20 cellular contexts compared by ENCODE assay signal in genomic region chr3:65833761-65834505, GRCh38.
DNase-seq lines count a peak whose midpoint lies in the region; ATAC-seq, FAIRE-seq and TF ChIP-seq lines count a peak whose summit lies in the region.
"Had no signal": no experiment of that assay in that cellular context is flagged by ENCODE, and none has a peak within 500 bp of the region (broad histone marks: within the 10 kb centered on the region; RNA-seq: fewer than 3 reads in every experiment).

No MANE protein-coding gene starts in this region.

- DNase-seq in A172 (ENCODE audit: low spot score) (peak; percentile 55), H54 (ENCODE audit: insufficient read length, low spot score) (peak; percentile 9), SW480 (ENCODE audit: low spot score) (peak; percentile 28), fibroblast of the aortic adventitia (ENCODE audit: low read depth) (peak; percentile 65), NCI-H187 (lab: John Stamatoyannopoulos, UW) (no peak), COLO829 (ENCODE audit: low spot score) (no peak)
- DNase-seq in activated CD4-positive, alpha-beta T cell treated with anti-CD3 and anti-CD28 coated beads for 4 hours: no peak
- DNase-seq: activated B cell treated with CpG ODN at 0.5 μM for 24 hours; activated T-cell treated with anti-CD3 and anti-CD28 coated beads, Interleukin-2, amount 50 U/mL, for 48 hours; gastrocnemius medialis; Kasumi-1; NCI-H446 treated with DMSO at 0.1 percent for 48 hours; psoas muscle; Right ventricle myocardium superior had no signal

- TF ChIP-seq POLR2A in H54 (IDR thresholded peaks at IDR 0.05; ENCODE audit: low read depth, low read length): no peak

- no peak for TF ChIP-seq CTCF in fibroblast of the aortic adventitia (IDR thresholded peaks at IDR 0.05; ENCODE audit: insufficient read depth, low read length)

- no peak for ATAC-seq in GM21717 (IDR thresholded peaks at IDR 0.05; ENCODE audit: unreplicated experiment)
- ATAC-seq: gastrocnemius medialis, psoas muscle had no signal

- H3K4me3 ChIP-seq in fibroblast of the aortic adventitia (ENCODE audit: low read depth, low read length): no peak overlapping the region
- H3K4me3 ChIP-seq: cardiac muscle cell, gastrocnemius medialis, lung, psoas muscle, suprapubic skin had no signal

- FAIRE-seq in H54 (lab: Jason Lieb, UNC): peak; percentile 90
- FAIRE-seq: A204.1, G401.6 had no signal

Comparison
In these comparisons a context has a peak if more than half of its experiments do, and no peak if none do; other contexts are left out.
1. DNase-seq: peak in A172 (single experiment), H54 (single experiment), SW480 (single experiment) and fibroblast of the aortic adventitia (single experiment); none in NCI-H187 (0 of 2), activated CD4-positive, alpha-beta T cell treated with anti-CD3 and anti-CD28 coated beads for 4 hours (0 of 2) and COLO829 (single experiment).